Comparison of ENCODE assay signal across 16 cellular contexts in genomic region chr5:156376751-156377150, GRCh38. TPM values are rescaled to one million over a fixed set of nuclear protein-coding genes. Genes with fewer than 3 reads are reported as not detected.
A peak's percentile ranks its signal among the peaks of the same experiment; 100 is the strongest.
DNase-seq lines count a peak whose midpoint lies in the region; ATAC-seq and TF ChIP-seq lines count a peak whose summit lies in the region.
"Had no signal": no experiment of that assay in that cellular context is flagged by ENCODE, and none has a peak within 500 bp of the region (broad histone marks: within the 10 kb centered on the region; RNA-seq: fewer than 3 reads in every experiment).

No MANE protein-coding gene starts in this region.

- H3K27me3 ChIP-seq in CD8-positive, alpha-beta memory T cell (ENCODE audit: insufficient read depth, low read length, poor library complexity, severe bottlenecking) = no peaks in the 10 kb centered on the region
- no peaks in the 10 kb centered on the region for H3K27me3 ChIP-seq in vagina
- H3K27me3 ChIP-seq: SJCRH30 had no signal

- H3K36me3 ChIP-seq in CD8-positive, alpha-beta memory T cell (ENCODE audit: insufficient read depth, low read length) = no peaks in the 10 kb centered on the region
- no peaks in the 10 kb centered on the region for H3K36me3 ChIP-seq in vagina
- H3K36me3 ChIP-seq: HAP-1, SJCRH30 had no signal

- CTCF ChIA-PET in CD8-positive, alpha-beta memory T cell (lab: Charles Lee) = no interaction called here

- POLR2A ChIA-PET in CD8-positive, alpha-beta memory T cell (lab: Charles Lee) = no interaction called here

- intact Hi-C loops in vagina (cut with DNase I) = no loop called here

- no peaks in the 10 kb centered on the region for H3K9me3 ChIP-seq in CD8-positive, alpha-beta memory T cell (ENCODE audit: low read length)
- H3K9me3 ChIP-seq in vagina = no peaks in the 10 kb centered on the region
- H3K9me3 ChIP-seq: HAP-1, SJCRH30 had no signal

- TF ChIP-seq CTCF in vagina (IDR thresholded peaks at IDR 0.05) = no peak

- peak; percentile 3 for DNase-seq in germinal center (ENCODE audit: low spot score)
- no peak for DNase-seq in GM19240 (ENCODE audit: insufficient read length, low spot score)
- no peak for DNase-seq in CD8-positive, alpha-beta memory T cell
- DNase-seq in vagina (ENCODE audit: extremely low spot score in 2 of 2) = no peak
- DNase-seq: C1 segment of cervical spinal cord; effector memory CD4-positive, alpha-beta T cell; foreskin fibroblast; mesenchymal stem cell; NCI-H2171; SJCRH30; stimulated activated naive CD8-positive, alpha-beta T cell treated with anti-CD3 and anti-CD28 coated beads, Interleukin-15, amount 100 ng/mL, for 72 hours had no signal

- no peaks in the 10 kb centered on the region for H3K9me3 Mint-ChIP-seq in CD8-positive, alpha-beta memory T cell
- H3K9me3 Mint-ChIP-seq: stimulated activated naive CD8-positive, alpha-beta T cell treated with anti-CD3 and anti-CD28 coated beads, Interleukin-15, amount 100 ng/mL, for 72 hours had no signal

- no peak for TF ChIP-seq POLR2A in vagina (IDR thresholded peaks at IDR 0.05)

- H3K4me3 Mint-ChIP-seq in CD8-positive, alpha-beta memory T cell = no peak overlapping the region
- H3K4me3 Mint-ChIP-seq: stimulated activated naive CD8-positive, alpha-beta T cell treated with anti-CD3 and anti-CD28 coated beads, Interleukin-15, amount 100 ng/mL, for 72 hours had no signal

- H3K36me3 Mint-ChIP-seq in CD8-positive, alpha-beta memory T cell = no peaks in the 10 kb centered on the region

- no peaks in the 10 kb centered on the region for H3K4me1 Mint-ChIP-seq in CD8-positive, alpha-beta memory T cell
- H3K4me1 Mint-ChIP-seq: stimulated activated naive CD8-positive, alpha-beta T cell treated with anti-CD3 and anti-CD28 coated beads, Interleukin-15, amount 100 ng/mL, for 72 hours had no signal

- peaks cover 0 to 12% of the 10 kb centered on the region in 2 donors for H3K27me3 Mint-ChIP-seq in CD8-positive, alpha-beta memory T cell

- no peak overlapping the region for H3K27ac ChIP-seq in CD8-positive, alpha-beta memory T cell (ENCODE audit: low read depth, low read length)
- H3K27ac ChIP-seq in vagina = no peak overlapping the region
- H3K27ac ChIP-seq: SJCRH30 had no signal

- ATAC-seq in GM18909 (IDR thresholded peaks at IDR 0.05; ENCODE audit: poor library complexity, unreplicated experiment) (peak; percentile 80), GM21723 (IDR thresholded peaks at IDR 0.05; ENCODE audit: unreplicated experiment) (peak; percentile 50), HG03103 (IDR thresholded peaks at IDR 0.05; ENCODE audit: low read depth, unreplicated experiment) (peak; percentile 48), SK-N-SH treated with all-trans-retinoic acid at 6 μM for 48 hours (no peak)
- ATAC-seq: stimulated activated naive CD8-positive, alpha-beta T cell treated with anti-CD3 and anti-CD28 coated beads, Interleukin-15, amount 100 ng/mL, for 72 hours had no signal

- H3K4me1 ChIP-seq in CD8-positive, alpha-beta memory T cell (ENCODE audit: insufficient read depth, low read length) = no peaks in the 10 kb centered on the region
- no peaks in the 10 kb centered on the region for H3K4me1 ChIP-seq in vagina
- H3K4me1 ChIP-seq: HAP-1, SJCRH30 had no signal

- no peak overlapping the region for H3K27ac Mint-ChIP-seq in CD8-positive, alpha-beta memory T cell
- H3K27ac Mint-ChIP-seq: stimulated activated naive CD8-positive, alpha-beta T cell treated with anti-CD3 and anti-CD28 coated beads, Interleukin-15, amount 100 ng/mL, for 72 hours had no signal

- H3K4me3 ChIP-seq in CD8-positive, alpha-beta memory T cell (ENCODE audit: low read length) = no peak overlapping the region
- no peak overlapping the region for H3K4me3 ChIP-seq in vagina
- H3K4me3 ChIP-seq: HAP-1, SJCRH30 had no signal

TF ChIP-seq in SK-N-SH treated with all-trans-retinoic acid at 6 μM for 48 hours, 23 proteins besides CTCF, POLR2A, EP300 and RAD21:
- no peak for TF ChIP-seq TCF4 (CRISPR knock-in tag; IDR thresholded peaks at IDR 0.05; ENCODE audit: borderline replicate concordance)
- TF ChIP-seq CSRNP3 (CRISPR knock-in tag; IDR thresholded peaks at IDR 0.05) = no peak
- no peak for TF ChIP-seq ARNTL (CRISPR knock-in tag; IDR thresholded peaks at IDR 0.05; ENCODE audit: borderline replicate concordance, low read depth)
- no peak for TF ChIP-seq ISL1 (CRISPR knock-in tag; IDR thresholded peaks at IDR 0.05)
- no peak for TF ChIP-seq ZFP3 (CRISPR knock-in tag; IDR thresholded peaks at IDR 0.05)
- TF ChIP-seq ZFP30 (CRISPR knock-in tag; IDR thresholded peaks at IDR 0.05) = no peak
- no peak for TF ChIP-seq ESRRG (CRISPR knock-in tag; IDR thresholded peaks at IDR 0.05)
- no peak for TF ChIP-seq RARB (CRISPR knock-in tag; IDR thresholded peaks at IDR 0.05)
- no peak for TF ChIP-seq ZNF8 (CRISPR knock-in tag; IDR thresholded peaks at IDR 0.05)
- no peak for TF ChIP-seq BACH2 (CRISPR knock-in tag; IDR thresholded peaks at IDR 0.05; ENCODE audit: borderline replicate concordance)
TF ChIP-seq in SK-N-SH treated with all-trans-retinoic acid at 6 μM for 48 hours: peak in this region for 0.

RNA-seq across cellular contexts. Expression of gene SGCD, which starts 49.8 kb away (rescaled TPM):
- total RNA-seq in CD8-positive, alpha-beta memory T cell = under 1 TPM; 0.11 TPM
- polyA plus RNA-seq in CD8-positive, alpha-beta memory T cell = 0.14 TPM
- 6.9 TPM for total RNA-seq in vagina
